17 cellular contexts compared by ENCODE assay signal in genomic region chr19:56301886-56302620, GRCh38. TPM values are rescaled to one million over a fixed set of nuclear protein-coding genes. Genes with fewer than 3 reads are reported as not detected.
DNase-seq lines count a peak whose midpoint lies in the region; ATAC-seq and TF ChIP-seq lines count a peak whose summit lies in the region.
"Had no signal": no experiment of that assay in that cellular context is flagged by ENCODE, and none has a peak within 500 bp of the region (broad histone marks: within the 10 kb centered on the region; RNA-seq: fewer than 3 reads in every experiment).

No MANE protein-coding gene starts in this region.

- H3K27ac Mint-ChIP-seq in activated CD8-positive, alpha-beta T cell treated with anti-CD3 and anti-CD28 coated beads, Interleukin-2, amount 10 ng/mL, durations not matched to agents 7 days and 5 days = peak overlapping the region; percentile 63
- H3K27ac Mint-ChIP-seq in immature natural killer cell = peak overlapping the region; percentile 47 to 86 (median 73)
- H3K27ac Mint-ChIP-seq: endodermal cell had no signal

- no peak for ATAC-seq in left cardiac atrium
- ATAC-seq in activated CD8-positive, alpha-beta T cell treated with anti-CD3 and anti-CD28 coated beads, Interleukin-2, amount 10 ng/mL, durations not matched to agents 7 days and 5 days = no peak

- POLR2A ChIA-PET in activated CD8-positive, alpha-beta T cell treated with anti-CD3 and anti-CD28 coated beads, Interleukin-2, amount 10 ng/mL, durations not matched to agents 7 days and 5 days (lab: Charles Lee) = no interaction called here

- no peaks in the 10 kb centered on the region for H3K9me3 Mint-ChIP-seq in activated CD8-positive, alpha-beta T cell treated with anti-CD3 and anti-CD28 coated beads, Interleukin-2, amount 10 ng/mL, durations not matched to agents 7 days and 5 days (ENCODE audit: insufficient read depth)
- H3K9me3 Mint-ChIP-seq in immature natural killer cell = no peaks in the 10 kb centered on the region
- H3K9me3 Mint-ChIP-seq: endodermal cell had no signal

- H3K27me3 Mint-ChIP-seq in activated CD8-positive, alpha-beta T cell treated with anti-CD3 and anti-CD28 coated beads, Interleukin-2, amount 10 ng/mL, durations not matched to agents 7 days and 5 days (ENCODE audit: low read depth) = no peaks in the 10 kb centered on the region
- H3K27me3 Mint-ChIP-seq in immature natural killer cell (ENCODE audit: low read depth in 3 of 3) = peaks cover 0 to 4% (median 3%) of the 10 kb centered on the region in 3 donors

- peaks cover 9% of the 10 kb centered on the region for H3K36me3 Mint-ChIP-seq in activated CD8-positive, alpha-beta T cell treated with anti-CD3 and anti-CD28 coated beads, Interleukin-2, amount 10 ng/mL, durations not matched to agents 7 days and 5 days (ENCODE audit: low read depth)
- H3K36me3 Mint-ChIP-seq in immature natural killer cell = peaks cover 7 to 23% (median 14%) of the 10 kb centered on the region in 3 donors

- no peaks in the 10 kb centered on the region for H3K9me3 ChIP-seq in left ventricle myocardium inferior (replicated peaks)
- H3K9me3 ChIP-seq: BE2C, Peyer's patch, uterus had no signal

- H3K4me3 ChIP-seq in left ventricle myocardium inferior = no peak overlapping the region
- H3K4me3 ChIP-seq: Peyer's patch, uterus had no signal

- peaks cover 18% of the 10 kb centered on the region for H3K4me1 Mint-ChIP-seq in activated CD8-positive, alpha-beta T cell treated with anti-CD3 and anti-CD28 coated beads, Interleukin-2, amount 10 ng/mL, durations not matched to agents 7 days and 5 days (ENCODE audit: low read depth)
- H3K4me1 Mint-ChIP-seq in immature natural killer cell = peaks cover 20 to 27% of the 10 kb centered on the region in 2 donors

- no peaks in the 10 kb centered on the region for H3K27me3 ChIP-seq in left ventricle myocardium inferior (ENCODE audit: low read depth)
- H3K27me3 ChIP-seq: BE2C, Peyer's patch, uterus had no signal

- CTCF ChIA-PET in activated CD8-positive, alpha-beta T cell treated with anti-CD3 and anti-CD28 coated beads, Interleukin-2, amount 10 ng/mL, durations not matched to agents 7 days and 5 days (lab: Charles Lee) = interaction anchor here (1.1 kb wide), 1 partner anchor 8 kb away, joined by 4 read pairs; no protein-coding TSS in a partner anchor

- intact Hi-C loops in left ventricle myocardium inferior (cut with micrococcal nuclease) (no loop called here), left cardiac atrium (cut with DNase I) (no loop called here)

- no peak for TF ChIP-seq CTCF in left ventricle myocardium inferior (IDR thresholded peaks at IDR 0.05; ENCODE audit: borderline replicate concordance)

- peaks cover 27% of the 10 kb centered on the region for H3K4me1 ChIP-seq in left ventricle myocardium inferior
- H3K4me1 ChIP-seq: BE2C, Peyer's patch had no signal

- H3K4me3 Mint-ChIP-seq in activated CD8-positive, alpha-beta T cell treated with anti-CD3 and anti-CD28 coated beads, Interleukin-2, amount 10 ng/mL, durations not matched to agents 7 days and 5 days = peak overlapping the region; percentile 9
- H3K4me3 Mint-ChIP-seq in immature natural killer cell = peak overlapping the region; percentile 53 to 74 (median 69)
- H3K4me3 Mint-ChIP-seq: endodermal cell had no signal

- H3K27ac ChIP-seq in left ventricle myocardium inferior (replicated peaks) = peak overlapping the region; percentile 64
- H3K27ac ChIP-seq: Peyer's patch, uterus had no signal

- peaks cover 8% of the 10 kb centered on the region for H3K36me3 ChIP-seq in left ventricle myocardium inferior
- H3K36me3 ChIP-seq: BE2C, uterus had no signal

- no peak for DNase-seq in left ventricle myocardium inferior
- no peak for DNase-seq in left cardiac atrium
- DNase-seq in activated CD8-positive, alpha-beta T cell treated with anti-CD3 and anti-CD28 coated beads, Interleukin-2, amount 10 ng/mL, durations not matched to agents 7 days and 5 days = peak; percentile 23
- no peak for DNase-seq in immature natural killer cell
- no peak for DNase-seq in activated effector memory CD4-positive, alpha-beta T cell treated with Interleukin-2 at 50 U/mL for 16 hours
- no peak for DNase-seq in GDM1 (lab: John Stamatoyannopoulos, UW)
- no peak for DNase-seq in NCI-H345 treated with DMSO at 0.1 percent for 48 hours (lab: John Stamatoyannopoulos, UW; ENCODE audit: unreplicated experiment)
- no peak for DNase-seq in NCI-H2171 treated with DMSO at 0.1 percent for 48 hours (lab: John Stamatoyannopoulos, UW)
- DNase-seq: endodermal cell; GF-D8; NCI-H1092 treated with DMSO at 0.1 percent for 48 hours; Peyer's patch; retina; stimulated activated CD8-positive, alpha-beta memory T cell treated with anti-CD3 and anti-CD28 coated beads, Interleukin-4, amount 100 ng/mL, for 48 hours; uterus had no signal

RNA-seq across cellular contexts. Expression of gene ZSCAN5A, which starts 12.6 kb away (rescaled TPM):
- total RNA-seq in left ventricle myocardium inferior (16.7 TPM), left cardiac atrium (10 to 100 TPM; 16.4 to 18.4 TPM)
- total RNA-seq in activated CD8-positive, alpha-beta T cell treated with anti-CD3 and anti-CD28 coated beads, Interleukin-2, amount 10 ng/mL, durations not matched to agents 7 days and 5 days = 10 to 100 TPM in 1 of 2 experiments, 1 to 10 TPM in 1; 8.2 to 12.1 TPM
- polyA plus RNA-seq in immature natural killer cell = 10 to 100 TPM in 1 of 3 donors, 1 to 10 TPM in 2; 4.3 to 11.4 (median 7.7) TPM

RNA-seq across cellular contexts. Expression of gene EDDM13, which starts 29.5 kb away (rescaled TPM):
- total RNA-seq in left ventricle myocardium inferior (0.55 TPM), left cardiac atrium (not detected)
- 1 to 10 TPM; 2.3 to 2.9 TPM for total RNA-seq in activated CD8-positive, alpha-beta T cell treated with anti-CD3 and anti-CD28 coated beads, Interleukin-2, amount 10 ng/mL, durations not matched to agents 7 days and 5 days
- 1 to 10 TPM; 4.5 to 7.7 (median 4.9) TPM for polyA plus RNA-seq in immature natural killer cell
- total RNA-seq: endodermal cell, NCI-H460, Peyer's patch, uterus had no signal
